Comparison of ENCODE assay signal across 1 cellular context in genomic region chr1:59366352-59366751, GRCh38.
A peak's percentile ranks its signal among the peaks of the same experiment; 100 is the strongest.
TF ChIP-seq lines count a peak whose summit lies in the region.

No MANE protein-coding gene starts in this region.

TF ChIP-seq in SK-N-SH treated with all-trans-retinoic acid at 6 μM for 48 hours, 23 proteins besides CTCF, POLR2A, EP300 and RAD21 (continued from another document):
- TF ChIP-seq CSRNP3 (CRISPR knock-in tag; IDR thresholded peaks at IDR 0.05) (no peak), BACH2 (CRISPR knock-in tag; IDR thresholded peaks at IDR 0.05; ENCODE audit: borderline replicate concordance) (no peak), RARB (CRISPR knock-in tag; IDR thresholded peaks at IDR 0.05) (no peak), OSR1 (CRISPR knock-in tag; IDR thresholded peaks at IDR 0.05) (no peak), ZFP3 (CRISPR knock-in tag; IDR thresholded peaks at IDR 0.05) (no peak), CSDC2 (CRISPR knock-in tag; IDR thresholded peaks at IDR 0.05) (no peak), ZFP30 (CRISPR knock-in tag; IDR thresholded peaks at IDR 0.05) (no peak), ZNF8 (CRISPR knock-in tag; IDR thresholded peaks at IDR 0.05) (no peak), PPARA (CRISPR knock-in tag; IDR thresholded peaks at IDR 0.05; ENCODE audit: borderline replicate concordance) (no peak), POU6F1 (CRISPR knock-in tag; IDR thresholded peaks at IDR 0.05; ENCODE audit: borderline replicate concordance, low read depth) (no peak), GLIS3 (CRISPR knock-in tag; IDR thresholded peaks at IDR 0.05) (no peak), ZNF70 (CRISPR knock-in tag; IDR thresholded peaks at IDR 0.05) (no peak), TCF4 (CRISPR knock-in tag; IDR thresholded peaks at IDR 0.05; ENCODE audit: borderline replicate concordance) (no peak), ZC3H10 (CRISPR knock-in tag; IDR thresholded peaks at IDR 0.05) (0 out of 2 replicates have a peak, but pooled peaks have one; percentile 55), ISL1 (CRISPR knock-in tag; IDR thresholded peaks at IDR 0.05) (peak; percentile 83)
